In genomic region chr11:100823360-100823759, GRCh38 we compare ENCODE assay signal across 17 cellular contexts.
DNase-seq lines count a peak whose midpoint lies in the region; ATAC-seq and TF ChIP-seq lines count a peak whose summit lies in the region.
"Had no signal": no experiment of that assay in that cellular context is flagged by ENCODE, and none has a peak within 500 bp of the region (broad histone marks: within the 10 kb centered on the region; RNA-seq: fewer than 3 reads in every experiment).

No MANE protein-coding gene starts in this region.

- H3K9me3 Mint-ChIP-seq in GM23338, result no peaks in the 10 kb centered on the region
- H3K9me3 Mint-ChIP-seq: stimulated activated memory B cell treated with anti-CD40 and anti-IgM and Interleukin-4, amounts not matched to agents 10 μg/mL and 1 μg/mL and 100 μg/mL, for 72 hours had no signal

- H3K27ac Mint-ChIP-seq in GM23338, result peak overlapping the region; percentile 71; the same call in 1 of the 2 replicates
- H3K27ac Mint-ChIP-seq: activated naive CD4-positive, alpha-beta T cell treated with anti-CD3 and anti-CD28 coated beads, Interleukin-2, amount 50 U/mL, for 24 hours; CD4-positive, alpha-beta memory T cell; progenitor cell of endocrine pancreas; stimulated activated memory B cell treated with anti-CD40 and anti-IgM and Interleukin-4, amounts not matched to agents 10 μg/mL and 1 μg/mL and 100 μg/mL, for 72 hours had no signal

- H3K9ac ChIP-seq in adipocyte (ENCODE audit: low read length), result peak overlapping the region; percentile 48

- H3K4me1 ChIP-seq in GM23338 (ENCODE audit: insufficient read depth), result peaks cover 40% of the 10 kb centered on the region
- peaks cover 26% of the 10 kb centered on the region for H3K4me1 ChIP-seq in adipocyte (ENCODE audit: control insufficient read depth, insufficient read depth, low read length)
- H3K4me1 ChIP-seq in left ventricle myocardium inferior, result peaks cover 32% of the 10 kb centered on the region
- peaks cover 4 to 31% (median 6%) of the 10 kb centered on the region in 3 donors for H3K4me1 ChIP-seq in esophagus squamous epithelium

- no peak overlapping the region for H2AFZ ChIP-seq in GM23338

- no peaks in the 10 kb centered on the region for H3K9me3 ChIP-seq in adipocyte (ENCODE audit: control insufficient read depth, low read length)
- no peaks in the 10 kb centered on the region for H3K9me3 ChIP-seq in left ventricle myocardium inferior (replicated peaks)
- H3K9me3 ChIP-seq in esophagus squamous epithelium, result no peaks in the 10 kb centered on the region

- no peak overlapping the region for H3K4me2 ChIP-seq in GM23338

- no peaks in the 10 kb centered on the region for H3K36me3 Mint-ChIP-seq in GM23338 (ENCODE audit: low read depth)
- H3K36me3 Mint-ChIP-seq: activated naive CD4-positive, alpha-beta T cell treated with anti-CD3 and anti-CD28 coated beads, Interleukin-2, amount 50 U/mL, for 24 hours; CD4-positive, alpha-beta memory T cell; stimulated activated memory B cell treated with anti-CD40 and anti-IgM and Interleukin-4, amounts not matched to agents 10 μg/mL and 1 μg/mL and 100 μg/mL, for 72 hours had no signal

- no peaks in the 10 kb centered on the region for H4K20me1 ChIP-seq in GM23338 (replicated peaks; ENCODE audit: insufficient read depth)

- H3K9me2 ChIP-seq in GM23338 (ENCODE audit: insufficient read depth), result no peaks in the 10 kb centered on the region

- intact Hi-C loops in left ventricle myocardium inferior (cut with micrococcal nuclease) (loop anchor here (10.0 kb wide), 1 partner anchor 139 kb away; the partner anchor contains the start of gene ARHGAP42), esophagus squamous epithelium (cut with DNase I) (no loop called here)

- peaks cover 55% of the 10 kb centered on the region for H3K4me1 Mint-ChIP-seq in GM23338
- H3K4me1 Mint-ChIP-seq: activated naive CD4-positive, alpha-beta T cell treated with anti-CD3 and anti-CD28 coated beads, Interleukin-2, amount 50 U/mL, for 24 hours; CD4-positive, alpha-beta memory T cell had no signal

- no peak for DNase-seq in GM23338 (ENCODE audit: low spot score)
- peak; percentile 92 for DNase-seq in adipocyte (ENCODE audit: low read depth)
- no peak for DNase-seq in left ventricle myocardium inferior
- peak; percentile 85 for DNase-seq in stromal cell of bone marrow (ENCODE audit: low read depth)
- no peak for DNase-seq in GM19238 (ENCODE audit: insufficient read length, low spot score)
- no peak for DNase-seq in brain microvascular endothelial cell
- DNase-seq in esophagus squamous epithelium (lab: John Stamatoyannopoulos, UW), result no peak
- DNase-seq: activated CD8-positive, alpha-beta memory T cell treated with anti-CD3 and anti-CD28 coated beads, Interleukin-2, amount 50 U/mL, for 4 hours; CD4-positive, alpha-beta memory T cell; GF-D8; H7; NCI-H2081; PC-3; stimulated activated CD4-positive, alpha-beta T cell treated with anti-CD3 and anti-CD28 coated beads, Interleukin-4, amount 100 ng/mL, for 24 hours had no signal

- H3F3A ChIP-seq in GM23338 (replicated peaks; ENCODE audit: low read depth), result no peaks in the 10 kb centered on the region

- H3K27me3 Mint-ChIP-seq in GM23338 (ENCODE audit: insufficient read depth, low read depth, poor library complexity), result no peaks in the 10 kb centered on the region
- H3K27me3 Mint-ChIP-seq: activated naive CD4-positive, alpha-beta T cell treated with anti-CD3 and anti-CD28 coated beads, Interleukin-2, amount 50 U/mL, for 24 hours; CD4-positive, alpha-beta memory T cell; progenitor cell of endocrine pancreas; stimulated activated memory B cell treated with anti-CD40 and anti-IgM and Interleukin-4, amounts not matched to agents 10 μg/mL and 1 μg/mL and 100 μg/mL, for 72 hours had no signal

- 70 to 78% methylated on average over 1 of the region's 1 CpG for WGBS in esophagus squamous epithelium, 2 donors

- TF ChIP-seq CTCF in GM23338 (conservative IDR thresholded peaks at IDR 0.05; ENCODE audit: low read depth in 2 of 2) (no peak), left ventricle myocardium inferior (IDR thresholded peaks at IDR 0.05; ENCODE audit: borderline replicate concordance) (no peak), brain microvascular endothelial cell (IDR thresholded peaks at IDR 0.05; ENCODE audit: low read depth, low read length, missing control alignments) (no peak), esophagus squamous epithelium (IDR thresholded peaks at IDR 0.05) (no peak)

- H3K27ac ChIP-seq in GM23338 (ENCODE audit: low read depth) (0 out of 2 replicates have a peak overlapping the region, but pooled peaks have one; percentile 29), left ventricle myocardium inferior (replicated peaks) (peak overlapping the region; percentile 65), brain microvascular endothelial cell (no peak overlapping the region), esophagus squamous epithelium (no peak overlapping the region)

- H3K27me3 ChIP-seq in GM23338 (ENCODE audit: insufficient read depth) (no peaks in the 10 kb centered on the region), adipocyte (replicated peaks; ENCODE audit: control insufficient read depth, insufficient read depth, low read length) (no peaks in the 10 kb centered on the region), left ventricle myocardium inferior (ENCODE audit: low read depth) (no peaks in the 10 kb centered on the region), brain microvascular endothelial cell (replicated peaks) (no peaks in the 10 kb centered on the region), esophagus squamous epithelium (no peaks in the 10 kb centered on the region)

- H3K36me3 ChIP-seq in GM23338 (ENCODE audit: insufficient read depth) (no peaks in the 10 kb centered on the region), adipocyte (ENCODE audit: control insufficient read depth, insufficient read depth, low read length, severe bottlenecking) (no peaks in the 10 kb centered on the region), left ventricle myocardium inferior (no peaks in the 10 kb centered on the region), brain microvascular endothelial cell (replicated peaks) (no peaks in the 10 kb centered on the region), esophagus squamous epithelium (no peaks in the 10 kb centered on the region)

- H3K79me2 ChIP-seq in GM23338 (replicated peaks; ENCODE audit: insufficient read depth), result peaks cover 9% of the 10 kb centered on the region

- H3K4me3 ChIP-seq in GM23338, result no peak overlapping the region
- H3K4me3 ChIP-seq in adipocyte (ENCODE audit: low read length), result peak overlapping the region; percentile 55
- no peak overlapping the region for H3K4me3 ChIP-seq in left ventricle myocardium inferior
- H3K4me3 ChIP-seq in brain microvascular endothelial cell (ENCODE audit: low read depth, low read length), result no peak overlapping the region
- no peak overlapping the region for H3K4me3 ChIP-seq in esophagus squamous epithelium

- no peak for ATAC-seq in GM23338
- ATAC-seq: PC-3; stimulated activated memory B cell treated with anti-CD40 and anti-IgM and Interleukin-4, amounts not matched to agents 10 μg/mL and 1 μg/mL and 100 μg/mL, for 72 hours had no signal

- TF ChIP-seq POLR2A in esophagus squamous epithelium (IDR thresholded peaks at IDR 0.05), result no peak

- in situ Hi-C loops in brain microvascular endothelial cell (cut with HindIII; ENCODE audit: low pct_ligation_motif_present, low sequenced_read_pairs), result no loop called here

- no peak overlapping the region for H3K4me3 Mint-ChIP-seq in GM23338
- H3K4me3 Mint-ChIP-seq: activated naive CD4-positive, alpha-beta T cell treated with anti-CD3 and anti-CD28 coated beads, Interleukin-2, amount 50 U/mL, for 24 hours; CD4-positive, alpha-beta memory T cell; stimulated activated memory B cell treated with anti-CD40 and anti-IgM and Interleukin-4, amounts not matched to agents 10 μg/mL and 1 μg/mL and 100 μg/mL, for 72 hours had no signal

TF ChIP-seq in GM23338, 12 proteins besides CTCF, POLR2A, EP300 and RAD21 (continues in another document):
- no peak for TF ChIP-seq EZH2phosphoT487 (IDR thresholded peaks at IDR 0.05; ENCODE audit: unreplicated experiment)
- no peak for TF ChIP-seq JUNB (IDR thresholded peaks at IDR 0.05; ENCODE audit: unreplicated experiment)
- no peak for TF ChIP-seq ZNF114 (CRISPR knock-in tag; IDR thresholded peaks at IDR 0.05)
- TF ChIP-seq POLR2AphosphoS5 (IDR thresholded peaks at IDR 0.05; ENCODE audit: low read depth), result no peak
- TF ChIP-seq EZH2 (IDR thresholded peaks at IDR 0.05; ENCODE audit: low read depth, unreplicated experiment), result no peak
- TF ChIP-seq ETS1 (IDR thresholded peaks at IDR 0.05), result no peak
- TF ChIP-seq STAT1 (IDR thresholded peaks at IDR 0.05; ENCODE audit: unreplicated experiment), result no peak
- TF ChIP-seq ZNF331 (CRISPR knock-in tag; IDR thresholded peaks at IDR 0.05; ENCODE audit: low read depth), result no peak

Comparison
In these comparisons a context has a peak if more than half of its experiments do, and no peak if none do; other contexts are left out.
1. DNase-seq: peak in adipocyte (single experiment) and stromal cell of bone marrow (single experiment); none in GM23338 (single experiment), left ventricle myocardium inferior (single experiment), GM19238 (single experiment), brain microvascular endothelial cell (single experiment) and esophagus squamous epithelium (single experiment).
2. H3K27ac ChIP-seq: peak in GM23338 (single experiment) and left ventricle myocardium inferior (single experiment); none in brain microvascular endothelial cell (single experiment) and esophagus squamous epithelium (0 of 4).